ENCODE assay signal across 17 cellular contexts in the genomic region with DNA sequence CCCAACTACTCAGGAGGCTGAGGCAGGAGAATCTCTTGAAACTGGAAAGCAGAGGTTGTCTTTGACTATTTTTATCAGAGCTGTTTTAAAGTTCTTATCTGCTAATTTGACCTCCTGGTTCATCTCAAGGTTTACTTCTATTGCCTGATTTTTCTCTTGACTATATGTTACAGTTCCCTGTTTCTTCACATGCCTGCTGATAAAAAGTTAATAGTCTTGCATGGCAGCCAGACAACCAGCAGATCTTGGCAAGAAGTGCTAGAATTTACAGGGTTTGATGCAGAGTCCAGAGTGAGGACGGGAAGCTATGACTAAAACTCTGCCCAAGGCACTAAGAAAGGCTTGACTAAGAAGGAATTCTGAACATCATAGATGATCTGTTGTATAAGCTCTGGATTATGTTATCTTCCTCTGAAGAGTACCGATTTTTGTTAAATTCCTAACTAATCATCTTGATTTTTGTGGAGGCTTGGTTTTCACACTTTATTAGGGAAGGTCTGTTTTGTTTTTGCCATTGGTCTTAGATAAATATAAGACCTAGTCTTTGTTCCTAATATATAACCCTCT.
"Had no signal": no experiment of that assay in that cellular context is flagged by ENCODE, and none has a peak within 500 bp of the region (broad histone marks: within the 10 kb centered on the region; RNA-seq: fewer than 3 reads in every experiment).

No MANE protein-coding gene starts in this region.

- H3K27ac Mint-ChIP-seq: activated naive CD8-positive, alpha-beta T cell treated with anti-CD3 and anti-CD28 coated beads for 36 hours; activated T-helper 1 cell treated with anti-CD3 and anti-CD28 coated beads, Interleukin-12 subunit alpha, Interleukin-12 subunit beta, Interleukin-2, Interleukin-4 antibody, amounts not matched to agents 30 ng/mL and 10 ng/mL and 1 ng/mL, durations not matched to agents 14 hours and 24 hours and 36 hours; effector memory CD8-positive, alpha-beta T cell had no signal

- H3K4me3 Mint-ChIP-seq: activated naive CD8-positive, alpha-beta T cell treated with anti-CD3 and anti-CD28 coated beads for 36 hours; activated T-helper 1 cell treated with anti-CD3 and anti-CD28 coated beads, Interleukin-12 subunit alpha, Interleukin-12 subunit beta, Interleukin-2, Interleukin-4 antibody, amounts not matched to agents 30 ng/mL and 10 ng/mL and 1 ng/mL, durations not matched to agents 14 hours and 24 hours and 36 hours; effector memory CD8-positive, alpha-beta T cell; naive thymus-derived CD8-positive, alpha-beta T cell had no signal

- DNase-seq: activated CD4-positive, alpha-beta T cell treated with anti-CD3 and anti-CD28 coated beads, Interleukin-2, amount 50 U/mL, for 1 hour; activated naive CD8-positive, alpha-beta T cell treated with anti-CD3 and anti-CD28 coated beads for 36 hours; dermis blood vessel endothelial cell; effector memory CD8-positive, alpha-beta T cell; left lung; mesenchymal stem cell; naive thymus-derived CD8-positive, alpha-beta T cell; posterior cingulate gyrus; small intestine; stimulated activated CD4-positive, alpha-beta T cell treated with anti-CD3 and anti-CD28 coated beads, Interleukin-4, amount 100 ng/mL, for 4 hours; stimulated activated CD8-positive, alpha-beta memory T cell treated with anti-CD3 and anti-CD28 coated beads, Interleukin-4, amount 100 ng/mL, for 48 hours; stimulated activated naive CD8-positive, alpha-beta T cell treated with anti-CD3 and anti-CD28 coated beads, Interleukin-15, Interleukin-2, amounts not matched to agents 100 U/mL and 50 U/mL, for 24 hours; T-helper 1 cell; T1000; uterus had no signal

- H3K4me1 ChIP-seq: uterus had no signal

- H3K27me3 Mint-ChIP-seq: activated naive CD8-positive, alpha-beta T cell treated with anti-CD3 and anti-CD28 coated beads for 36 hours; effector memory CD8-positive, alpha-beta T cell; naive thymus-derived CD8-positive, alpha-beta T cell had no signal

- H3K36me3 ChIP-seq: left lung, uterus had no signal

- H3K27me3 ChIP-seq: left lung, uterus had no signal

- ATAC-seq: activated CD4-positive, CD25-positive, alpha-beta regulatory T cell treated with anti-CD3 and anti-CD28 coated beads, Interleukin-2, amount 50 U/mL, for 24 hours; effector memory CD8-positive, alpha-beta T cell; left lung; naive thymus-derived CD8-positive, alpha-beta T cell; stimulated activated naive CD8-positive, alpha-beta T cell treated with anti-CD3 and anti-CD28 coated beads, Interleukin-15, Interleukin-2, amounts not matched to agents 100 U/mL and 50 U/mL, for 24 hours had no signal

- H3K4me3 ChIP-seq: left lung, uterus had no signal
